9 cellular contexts compared by ENCODE assay signal in the genomic region with DNA sequence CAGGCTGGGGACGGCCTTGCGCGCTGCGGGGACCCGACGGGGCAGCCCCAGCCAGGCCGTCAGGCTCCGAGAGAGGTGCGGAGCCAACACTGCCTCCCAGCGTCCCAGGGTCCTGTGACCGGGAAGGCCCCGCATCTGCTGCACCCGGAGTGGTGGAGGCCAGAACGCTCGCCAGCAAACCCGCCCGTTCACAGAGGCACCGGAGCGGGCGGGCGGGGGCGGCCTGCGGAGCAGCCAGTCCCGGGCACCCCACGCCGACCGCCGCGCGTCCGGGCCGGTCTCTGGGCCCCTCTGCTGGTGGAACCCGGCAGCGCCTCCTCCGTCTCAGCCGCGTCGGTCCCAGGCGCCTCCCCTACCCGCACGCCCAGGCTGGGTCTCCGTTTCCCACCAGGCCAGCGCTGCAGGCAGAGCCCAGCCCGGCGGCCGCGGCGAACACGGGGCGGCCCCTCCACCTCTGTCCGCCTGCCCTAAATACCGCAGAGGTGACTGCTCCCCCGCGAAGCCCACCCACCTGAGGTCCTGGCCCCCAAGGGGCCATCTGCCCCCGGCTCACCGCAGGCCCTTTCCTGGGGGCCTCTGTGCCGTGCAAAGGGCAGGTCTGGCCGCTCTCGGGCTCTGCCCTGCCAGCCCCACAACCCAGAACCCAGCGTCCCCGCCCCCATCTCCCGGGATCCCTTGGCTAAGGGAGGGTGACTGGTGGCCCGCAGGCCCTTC. TPM values are rescaled to one million over a fixed set of nuclear protein-coding genes. Genes with fewer than 3 reads are reported as not detected.
DNase-seq lines count a peak whose midpoint lies in the region; ATAC-seq and TF ChIP-seq lines count a peak whose summit lies in the region.
"Had no signal": no experiment of that assay in that cellular context is flagged by ENCODE, and none has a peak within 500 bp of the region (broad histone marks: within the 10 kb centered on the region; RNA-seq: fewer than 3 reads in every experiment).

No MANE protein-coding gene starts in this region.

- no peak overlapping the region for H3K9ac ChIP-seq in muscle layer of colon (ENCODE audit: low read length)

- H3K4me1 Mint-ChIP-seq in stimulated activated effector memory CD8-positive, alpha-beta T cell treated with anti-CD3 and anti-CD28 coated beads, Interleukin-12 subunit alpha, Interleukin-12 subunit beta, amount 100 ng/mL, for 72 hours: peaks cover 7% of the 10 kb centered on the region

- H3K4me3 ChIP-seq in epithelial cell of proximal tubule (ENCODE audit: low read depth, low read length) (peak overlapping the region; percentile 47), muscle layer of colon (ENCODE audit: low read depth in 1 of 2, low read length in 2 of 2) (peak overlapping the region; percentile 7 to 41)

- no peak overlapping the region for H3K27ac ChIP-seq in muscle layer of colon (ENCODE audit: low read depth, low read length)

- no peak overlapping the region for H3K4me3 Mint-ChIP-seq in stimulated activated effector memory CD8-positive, alpha-beta T cell treated with anti-CD3 and anti-CD28 coated beads, Interleukin-12 subunit alpha, Interleukin-12 subunit beta, amount 100 ng/mL, for 72 hours

- no peaks in the 10 kb centered on the region for H3K9me3 Mint-ChIP-seq in stimulated activated effector memory CD8-positive, alpha-beta T cell treated with anti-CD3 and anti-CD28 coated beads, Interleukin-12 subunit alpha, Interleukin-12 subunit beta, amount 100 ng/mL, for 72 hours

- peaks cover 0 to 7% of the 10 kb centered on the region in 2 donors for H3K27me3 ChIP-seq in muscle layer of colon (ENCODE audit: control insufficient read depth in 1 of 2, insufficient read depth in 2 of 2, low read length in 2 of 2)

- H3K36me3 ChIP-seq in muscle layer of colon (ENCODE audit: insufficient read depth, low read length): no peaks in the 10 kb centered on the region

- ATAC-seq in stimulated activated effector memory CD8-positive, alpha-beta T cell treated with anti-CD3 and anti-CD28 coated beads, Interleukin-12 subunit alpha, Interleukin-12 subunit beta, amount 100 ng/mL, for 72 hours: peak; percentile 91

- peaks cover 16% of the 10 kb centered on the region for H3K36me3 Mint-ChIP-seq in stimulated activated effector memory CD8-positive, alpha-beta T cell treated with anti-CD3 and anti-CD28 coated beads, Interleukin-12 subunit alpha, Interleukin-12 subunit beta, amount 100 ng/mL, for 72 hours

- peak; percentile 67 for TF ChIP-seq CTCF in epithelial cell of proximal tubule (conservative IDR thresholded peaks at IDR 0.05; ENCODE audit: low read depth, low read length)

- no peak overlapping the region for H3K27ac Mint-ChIP-seq in stimulated activated effector memory CD8-positive, alpha-beta T cell treated with anti-CD3 and anti-CD28 coated beads, Interleukin-12 subunit alpha, Interleukin-12 subunit beta, amount 100 ng/mL, for 72 hours

- no peaks in the 10 kb centered on the region for H3K4me1 ChIP-seq in muscle layer of colon (ENCODE audit: insufficient read depth, low read length)

- H3K9me3 ChIP-seq in muscle layer of colon (ENCODE audit: low read length): no peaks in the 10 kb centered on the region

- DNase-seq in DMS153 treated with DMSO at 0.1 percent for 48 hours (lab: John Stamatoyannopoulos, UW; ENCODE audit: unreplicated experiment) (peak; percentile 30), DMS153 (lab: John Stamatoyannopoulos, UW) (no peak), NCI-H2227 treated with DMSO at 0.1 percent for 48 hours (lab: John Stamatoyannopoulos, UW) (peak; percentile 13), activated T-cell treated with anti-CD3 and anti-CD28 coated beads for 48 hours (ENCODE audit: low read depth) (peak; percentile 66), epithelial cell of proximal tubule (ENCODE audit: low read depth) (no peak), H4 (ENCODE audit: low spot score) (no peak)
- peak; percentile 53 to 79 for DNase-seq in stimulated activated effector memory CD8-positive, alpha-beta T cell treated with anti-CD3 and anti-CD28 coated beads, Interleukin-12 subunit alpha, Interleukin-12 subunit beta, amount 100 ng/mL, for 72 hours (ENCODE audit: low spot score in 2 of 2)

RNA-seq across cellular contexts. Expression of a gene that starts 15.9 kb away (rescaled TPM):
- 4.1 and 29.2 TPM in 2 replicates for total RNA-seq in epithelial cell of proximal tubule
- total RNA-seq in H4 (2014; rRNA removed; shearing (Covaris generic)): 1.4 and 2.8 TPM in 2 replicates

RNA-seq across cellular contexts. Expression of a gene that starts 16.2 kb away (rescaled TPM):
- total RNA-seq in epithelial cell of proximal tubule: 0.14 and 2.1 TPM in 2 replicates
- total RNA-seq in H4 (2014; rRNA removed; shearing (Covaris generic)): not detected in 2 replicates

RNA-seq across cellular contexts. Expression of a gene that starts 34.1 kb away (rescaled TPM):
- total RNA-seq in epithelial cell of proximal tubule: not detected in 2 replicates
- total RNA-seq in H4 (2014; rRNA removed; shearing (Covaris generic)): 0.08 TPM in 1 of 2 replicates, not detected in the other
- total RNA-seq: mononuclear cell had no signal

RNA-seq across cellular contexts. Expression of a gene that starts 52.1 kb away (rescaled TPM):
- total RNA-seq in epithelial cell of proximal tubule: 33.2 and 62.7 TPM in 2 replicates
- 17.1 and 19.1 TPM in 2 replicates for total RNA-seq in H4 (2014; rRNA removed; shearing (Covaris generic))

Comparison
In these comparisons a context has a peak if more than half of its experiments do, and no peak if none do; other contexts are left out.
1. DNase-seq: peak in DMS153 treated with DMSO at 0.1 percent for 48 hours (single experiment), NCI-H2227 treated with DMSO at 0.1 percent for 48 hours (single experiment), activated T-cell treated with anti-CD3 and anti-CD28 coated beads for 48 hours (single experiment) and stimulated activated effector memory CD8-positive, alpha-beta T cell treated with anti-CD3 and anti-CD28 coated beads, Interleukin-12 subunit alpha, Interleukin-12 subunit beta, amount 100 ng/mL, for 72 hours (2 of 2); none in DMS153 (single experiment), epithelial cell of proximal tubule (single experiment) and H4 (single experiment).